In the genomic region with DNA sequence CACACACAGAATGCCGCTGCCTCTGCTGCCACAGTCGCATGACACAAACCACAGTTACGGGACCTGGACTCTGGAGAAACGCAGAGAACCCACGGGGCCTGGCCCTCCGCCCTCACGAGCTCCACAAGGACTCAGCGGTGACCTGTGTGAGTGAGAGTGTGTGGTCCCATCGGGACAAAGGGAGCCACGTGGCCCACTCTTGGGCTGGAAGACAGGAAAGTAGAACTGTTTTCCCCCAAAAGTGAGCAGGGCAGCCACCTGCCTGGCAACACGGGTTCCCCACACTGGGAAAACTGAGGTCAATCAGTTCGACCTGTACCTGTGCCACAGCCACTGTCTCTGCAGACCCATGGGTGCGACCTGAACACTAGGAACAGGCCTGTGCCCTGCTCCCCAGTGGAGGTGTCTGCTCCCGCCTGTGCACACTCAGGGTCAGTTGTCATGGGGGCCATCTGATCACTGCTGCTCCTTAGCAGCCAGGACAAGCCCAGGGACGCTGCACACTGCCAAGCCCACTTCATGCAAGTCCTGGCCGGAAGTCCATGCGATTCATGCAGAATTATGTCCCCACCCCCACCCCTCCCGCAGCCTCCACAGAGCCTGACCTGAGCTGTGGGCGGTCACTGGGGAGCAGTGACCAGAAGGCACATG, we compare ENCODE assay signal across 15 cellular contexts. TPM values are rescaled to one million over a fixed set of nuclear protein-coding genes. Genes with fewer than 3 reads are reported as not detected.
DNase-seq lines count a peak whose midpoint lies in the region; ATAC-seq and TF ChIP-seq lines count a peak whose summit lies in the region.
"Had no signal": no experiment of that assay in that cellular context is flagged by ENCODE, and none has a peak within 500 bp of the region (broad histone marks: within the 10 kb centered on the region; RNA-seq: fewer than 3 reads in every experiment).

No MANE protein-coding gene starts in this region.

- H3K9me3 Mint-ChIP-seq in activated CD4-positive, alpha-beta T cell treated with anti-CD3 and anti-CD28 coated beads, Interleukin-2, amount 10 ng/mL, durations not matched to agents 24 days and 14 days: peaks cover 8% of the 10 kb centered on the region

- CTCF ChIA-PET in HEK293T (lab: Yijun Ruan, JAX): no interaction called here

- no peak for TF ChIP-seq POLR2A in spleen (IDR thresholded peaks at IDR 0.05)

- H3K27ac Mint-ChIP-seq in activated CD4-positive, alpha-beta T cell treated with anti-CD3 and anti-CD28 coated beads, Interleukin-2, amount 10 ng/mL, durations not matched to agents 24 days and 14 days: no peak overlapping the region
- H3K27ac Mint-ChIP-seq: activated CD8-positive, alpha-beta T cell treated with anti-CD3 and anti-CD28 coated beads for 36 hours; stimulated activated naive CD8-positive, alpha-beta T cell treated with anti-CD3 and anti-CD28 coated beads, Interleukin-15, amount 100 ng/mL, for 72 hours had no signal

- H3K4me3 Mint-ChIP-seq in activated CD4-positive, alpha-beta T cell treated with anti-CD3 and anti-CD28 coated beads, Interleukin-2, amount 10 ng/mL, durations not matched to agents 24 days and 14 days: peak overlapping the region; percentile 30
- H3K4me3 Mint-ChIP-seq: activated CD8-positive, alpha-beta T cell treated with anti-CD3 and anti-CD28 coated beads for 36 hours had no signal

- no peaks in the 10 kb centered on the region for H3K27me3 ChIP-seq in ascending aorta
- peaks cover 0 to 54% (median 20%) of the 10 kb centered on the region in 7 donors for H3K27me3 ChIP-seq in spleen (replicated peaks in 1 of 7)

- H3K4me3 ChIP-seq in ascending aorta: no peak overlapping the region
- no peak overlapping the region for H3K4me3 ChIP-seq in spleen

- H3K4me1 ChIP-seq in ascending aorta (peaks cover 8 to 29% of the 10 kb centered on the region in 2 donors), spleen (peaks cover 7 to 51% (median 35%) of the 10 kb centered on the region in 6 donors)

- H3K9me3 ChIP-seq in ascending aorta: peaks cover 0 to 9% of the 10 kb centered on the region in 2 donors
- H3K9me3 ChIP-seq in spleen: peaks cover 0 to 21% (median 8%) of the 10 kb centered on the region in 8 donors

- peaks cover 5% of the 10 kb centered on the region for H3K4me1 Mint-ChIP-seq in activated CD4-positive, alpha-beta T cell treated with anti-CD3 and anti-CD28 coated beads, Interleukin-2, amount 10 ng/mL, durations not matched to agents 24 days and 14 days

- H3K36me3 ChIP-seq in ascending aorta: no peaks in the 10 kb centered on the region
- no peaks in the 10 kb centered on the region for H3K36me3 ChIP-seq in spleen

- POLR2A ChIA-PET in HEK293T (lab: Yijun Ruan, JAX): no interaction called here

- no peak for DNase-seq in activated CD4-positive, alpha-beta T cell treated with anti-CD3 and anti-CD28 coated beads, Interleukin-2, amount 10 ng/mL, durations not matched to agents 24 days and 14 days
- no peak for DNase-seq in activated CD4-positive, alpha-beta T cell treated with anti-CD3 and anti-CD28 coated beads for 4 hours
- DNase-seq in ascending aorta (ENCODE audit: low spot score in 2 of 2) (peak; percentile 7 to 65), mesenteric fat pad (ENCODE audit: low spot score) (peak; percentile 87), spleen (peak; percentile 78), HEK293T (ENCODE audit: extremely low spot score) (no peak), AG08395 (ENCODE audit: low spot score) (no peak)
- DNase-seq: 8988T; activated CD8-positive, alpha-beta T cell treated with anti-CD3 and anti-CD28 coated beads for 36 hours; activated gamma-delta T cell treated with Interleukin-2 at 50 U/mL for 16 hours; effector CD4-positive, alpha-beta T cell; NCI-H2227 treated with DMSO at 0.1 percent for 48 hours; stimulated activated naive CD8-positive, alpha-beta T cell treated with anti-CD3 and anti-CD28 coated beads, Interleukin-15, amount 100 ng/mL, for 72 hours had no signal

- H3K27ac ChIP-seq in ascending aorta (peak overlapping the region; percentile 93 to 95), spleen (peak overlapping the region in 7 of 8 donors; percentile 19 to 81 (median 70))
- H3K27ac ChIP-seq: HL-60 had no signal

- TF ChIP-seq CTCF in ascending aorta (IDR thresholded peaks at IDR 0.05) (no peak), spleen (IDR thresholded peaks at IDR 0.05 in 8 of 11, conservative IDR thresholded peaks at IDR 0.05 in 3 of 11) (no peak)

- H3K27me3 Mint-ChIP-seq in activated CD4-positive, alpha-beta T cell treated with anti-CD3 and anti-CD28 coated beads, Interleukin-2, amount 10 ng/mL, durations not matched to agents 24 days and 14 days: peaks cover 44% of the 10 kb centered on the region

- 69 to 82% (median 77%) methylated on average over 16 to 19 of the region's 19 CpGs for WGBS in spleen, 5 donors

- ATAC-seq in GM19023 (IDR thresholded peaks at IDR 0.05; ENCODE audit: unreplicated experiment): no peak
- ATAC-seq: activated CD8-positive, alpha-beta T cell treated with anti-CD3 and anti-CD28 coated beads for 36 hours had no signal

- H3K36me3 Mint-ChIP-seq in activated CD4-positive, alpha-beta T cell treated with anti-CD3 and anti-CD28 coated beads, Interleukin-2, amount 10 ng/mL, durations not matched to agents 24 days and 14 days (ENCODE audit: low read depth): no peaks in the 10 kb centered on the region

- intact Hi-C loops in activated CD4-positive, alpha-beta T cell treated with anti-CD3 and anti-CD28 coated beads, Interleukin-2, amount 10 ng/mL, durations not matched to agents 24 days and 14 days (cut with micrococcal nuclease): no loop called here
- intact Hi-C loops in ascending aorta (cut with DNase I): loop anchor here (2.0 to 5.0 kb wide), 3 partner anchors 31 to 58 kb away; no protein-coding TSS in a partner anchor
- intact Hi-C loops in spleen (cut with DNase I; ENCODE audit: low total_unique reads): no loop called here

TF ChIP-seq in HEK293T, 16 proteins besides CTCF, POLR2A, EP300 and RAD21:
- TF ChIP-seq BHLHE40 (IDR thresholded peaks at IDR 0.05; ENCODE audit: borderline replicate concordance) (no peak), ZNF384 (IDR thresholded peaks at IDR 0.05) (no peak), NFRKB (IDR thresholded peaks at IDR 0.05) (no peak), L3MBTL2 (conservative IDR thresholded peaks at IDR 0.05) (no peak), CTBP1 (IDR thresholded peaks at IDR 0.05; ENCODE audit: borderline replicate concordance) (no peak), FOXM1 (IDR thresholded peaks at IDR 0.05; ENCODE audit: borderline replicate concordance) (no peak), ARNT (IDR thresholded peaks at IDR 0.05) (no peak), FOXA1 (IDR thresholded peaks at IDR 0.05) (no peak)

RNA-seq across cellular contexts. Expression of gene ADARB1, which starts 54.4 kb away (rescaled TPM):
- total RNA-seq in activated CD4-positive, alpha-beta T cell treated with anti-CD3 and anti-CD28 coated beads, Interleukin-2, amount 10 ng/mL, durations not matched to agents 24 days and 14 days: 21.8 and 24.6 TPM in 2 replicates
- 82.9 TPM for total RNA-seq in ascending aorta
- 39.6 TPM for total RNA-seq in mesenteric fat pad
- total RNA-seq in spleen: 10 to 100 TPM; 26.0 to 50.8 (median 34.7) TPM
- 10 to 100 TPM in 2 of 3 donors, 1 to 10 TPM in 1; 9.1 to 16.9 (median 13.9) TPM for polyA plus RNA-seq in spleen

Comparison
In these comparisons a context has a peak if more than half of its experiments do, and no peak if none do; other contexts are left out.
1. DNase-seq: peak in ascending aorta (2 of 2), mesenteric fat pad (single experiment) and spleen (single experiment); none in activated CD4-positive, alpha-beta T cell treated with anti-CD3 and anti-CD28 coated beads, Interleukin-2, amount 10 ng/mL, durations not matched to agents 24 days and 14 days (single experiment), activated CD4-positive, alpha-beta T cell treated with anti-CD3 and anti-CD28 coated beads for 4 hours (0 of 2), HEK293T (single experiment) and AG08395 (single experiment).